1 cellular context compared by ENCODE assay signal in genomic region chr3:107662586-107662985, GRCh38.
TF ChIP-seq lines count a peak whose summit lies in the region.

No MANE protein-coding gene starts in this region.

TF ChIP-seq in GM23338, 12 proteins besides CTCF, POLR2A, EP300 and RAD21 (continued from another document):
- TF ChIP-seq ZNF462 (CRISPR knock-in tag; IDR thresholded peaks at IDR 0.05), result no peak
- no peak for TF ChIP-seq EZH2 (IDR thresholded peaks at IDR 0.05; ENCODE audit: low read depth, unreplicated experiment)
- no peak for TF ChIP-seq EZH2phosphoT487 (IDR thresholded peaks at IDR 0.05; ENCODE audit: unreplicated experiment)
- TF ChIP-seq ZNF331 (CRISPR knock-in tag; IDR thresholded peaks at IDR 0.05; ENCODE audit: low read depth), result no peak
- no peak for TF ChIP-seq STAT1 (IDR thresholded peaks at IDR 0.05; ENCODE audit: unreplicated experiment)
- TF ChIP-seq NANOG (IDR thresholded peaks at IDR 0.05; ENCODE audit: borderline replicate concordance), result no peak
- TF ChIP-seq REST (IDR thresholded peaks at IDR 0.05; ENCODE audit: unreplicated experiment), result no peak
- TF ChIP-seq ZNF114 (CRISPR knock-in tag; IDR thresholded peaks at IDR 0.05), result no peak
- no peak for TF ChIP-seq CREB1 (CRISPR knock-in tag; IDR thresholded peaks at IDR 0.05; ENCODE audit: low read depth)
- no peak for TF ChIP-seq POLR2AphosphoS5 (IDR thresholded peaks at IDR 0.05; ENCODE audit: low read depth)
- TF ChIP-seq ETS1 (IDR thresholded peaks at IDR 0.05), result no peak
